In genomic region chr16:88804173-88804551, GRCh38 we compare ENCODE assay signal across 2 cellular contexts.
TF ChIP-seq lines count a peak whose summit lies in the region.

No MANE protein-coding gene starts in this region.

TF ChIP-seq in IMR-90, 13 proteins besides CTCF, POLR2A, EP300 and RAD21:
- no peak for TF ChIP-seq MAZ (IDR thresholded peaks at IDR 0.05; ENCODE audit: borderline replicate concordance, low read depth, low read length)

TF ChIP-seq in K562, 482 proteins besides CTCF, POLR2A, EP300 and RAD21:
- TF ChIP-seq RBFOX2 (IDR thresholded peaks at IDR 0.05; ENCODE audit: low read depth, low read length): peak; percentile 49; the same call in 1 of the 2 replicates
- 0 out of 2 replicates have a peak, but pooled peaks have one; percentile 1 for TF ChIP-seq ZBTB7A (IDR thresholded peaks at IDR 0.05; ENCODE audit: borderline replicate concordance, control insufficient read depth, low read depth, low read length)
- no peak for TF ChIP-seq RCOR1 (IDR thresholded peaks at IDR 0.05; ENCODE audit: borderline replicate concordance in 1 of 2, low read depth in 2 of 2, low read length in 2 of 2)
- no peak for TF ChIP-seq CAMTA2 (CRISPR knock-in tag; conservative IDR thresholded peaks at IDR 0.05)
- peak; percentile 9; the same call in 1 of the 2 replicates for TF ChIP-seq POLR2G (IDR thresholded peaks at IDR 0.05; ENCODE audit: low read depth, low read length)
- TF ChIP-seq GTF2F1 (IDR thresholded peaks at IDR 0.05; ENCODE audit: low read depth, low read length): no peak
- no peak for TF ChIP-seq U2AF2 (optimal IDR thresholded peaks at IDR 0.05; ENCODE audit: low read depth, low read length)
- TF ChIP-seq CHD1 (IDR thresholded peaks at IDR 0.05; ENCODE audit: low read length): peak; percentile 56
- peak; percentile 26 for TF ChIP-seq KDM5B (IDR thresholded peaks at IDR 0.05; ENCODE audit: insufficient replicate concordance, low read depth, low read length)
- TF ChIP-seq ZBTB40 (IDR thresholded peaks at IDR 0.05): 0 out of 2 replicates have a peak, but pooled peaks have one; percentile 21
- no peak for TF ChIP-seq ZBTB40 (CRISPR knock-in tag; IDR thresholded peaks at IDR 0.05)
